8 cellular contexts compared by ENCODE assay signal in the genomic region with DNA sequence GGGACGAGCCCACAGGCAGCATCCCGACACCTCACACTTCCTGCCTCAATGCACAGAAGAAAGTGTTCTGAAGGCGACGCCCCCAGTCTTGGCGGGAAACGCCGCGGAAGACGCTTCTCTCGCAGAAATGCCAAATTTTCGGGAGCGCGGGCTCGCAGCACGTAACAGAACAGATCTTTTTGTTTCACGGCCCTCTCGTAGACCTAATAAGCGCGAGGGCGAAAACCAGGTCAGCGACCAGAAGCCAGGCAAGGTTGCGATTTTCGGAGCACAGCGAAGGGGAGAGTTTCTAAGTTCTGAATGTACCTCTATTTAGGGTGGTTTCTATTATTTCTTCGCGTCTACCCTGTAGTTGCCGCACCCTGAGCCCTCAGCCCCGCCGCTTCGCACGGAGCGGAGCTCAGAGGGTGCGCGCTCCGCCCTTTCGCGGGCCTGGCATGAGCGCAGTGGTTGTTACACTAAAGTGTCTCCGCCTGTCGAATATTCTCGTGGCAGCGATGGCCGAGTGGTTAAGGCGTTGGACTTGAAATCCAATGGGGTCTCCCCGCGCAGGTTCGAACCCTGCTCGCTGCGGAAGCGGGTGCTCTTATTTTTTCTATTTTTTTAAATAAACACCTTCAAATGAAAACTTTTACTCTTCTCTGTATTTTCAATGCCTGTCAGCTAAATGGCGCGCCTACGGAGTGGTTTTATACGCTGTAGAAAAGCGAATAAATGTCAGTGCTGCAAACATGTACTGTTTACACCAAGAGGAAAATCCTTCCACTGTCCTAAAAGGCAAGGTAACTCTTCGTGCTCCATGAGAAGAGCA.
DNase-seq lines count a peak whose midpoint lies in the region; ATAC-seq and TF ChIP-seq lines count a peak whose summit lies in the region.

No MANE protein-coding gene starts in this region.

- peak; percentile 91 for DNase-seq in DMS153 (lab: John Stamatoyannopoulos, UW)
- DNase-seq in KG1 (lab: John Stamatoyannopoulos, UW): peak; percentile 98
- peak; percentile 95 for DNase-seq in activated T-cell treated with anti-CD3 and anti-CD28 coated beads, Interleukin-2, amount 50 U/mL, for 72 hours
- DNase-seq in esophagus squamous epithelium (lab: John Stamatoyannopoulos, UW): peak; percentile 48
- DNase-seq in stimulated activated CD8-positive, alpha-beta memory T cell treated with anti-CD3 and anti-CD28 coated beads, Interleukin-7, amount 100 ng/mL, for 24 hours (ENCODE audit: low read depth): peak; percentile 97

- peak overlapping the region; percentile 100 for H3K27ac Mint-ChIP-seq in activated T-cell treated with anti-CD3 and anti-CD28 coated beads, Interleukin-2, amount 50 U/mL, for 72 hours

- no peaks in the 10 kb centered on the region for H3K27me3 ChIP-seq in esophagus squamous epithelium
- no peaks in the 10 kb centered on the region for H3K27me3 ChIP-seq in muscle layer of duodenum (ENCODE audit: low read depth, low read length)

- TF ChIP-seq CTCF in esophagus squamous epithelium (IDR thresholded peaks at IDR 0.05): no peak

- H3K4me3 ChIP-seq in esophagus squamous epithelium (peak overlapping the region; percentile 51 to 79 (median 76)), muscle layer of duodenum (ENCODE audit: low read depth in 1 of 2, low read length in 2 of 2) (peak overlapping the region; percentile 70 to 83)

- H3K4me3 Mint-ChIP-seq in activated T-cell treated with anti-CD3 and anti-CD28 coated beads, Interleukin-2, amount 50 U/mL, for 72 hours: peak overlapping the region; percentile 88 to 95

- H3K27me3 Mint-ChIP-seq in activated T-cell treated with anti-CD3 and anti-CD28 coated beads, Interleukin-2, amount 50 U/mL, for 72 hours (ENCODE audit: low read depth): no peaks in the 10 kb centered on the region

- 0 to 1% methylated on average over 39 to 45 of the region's 56 CpGs for WGBS in esophagus squamous epithelium, 2 donors

- H3K9me3 ChIP-seq in esophagus squamous epithelium: no peaks in the 10 kb centered on the region
- H3K9me3 ChIP-seq in muscle layer of duodenum (ENCODE audit: control insufficient read depth in 1 of 2, low read length in 2 of 2): no peaks in the 10 kb centered on the region

- H3K4me1 ChIP-seq in esophagus squamous epithelium (peaks cover 0 to 19% (median 0%) of the 10 kb centered on the region in 3 donors), muscle layer of duodenum (ENCODE audit: control insufficient read depth in 1 of 2, insufficient read depth in 2 of 2, low read length in 2 of 2) (peaks cover 0 to 6% of the 10 kb centered on the region in 2 donors)

- H3K27ac ChIP-seq in esophagus squamous epithelium (peak overlapping the region; percentile 83 to 97 (median 96)), muscle layer of duodenum (ENCODE audit: low read length) (peak overlapping the region; percentile 95)

- H3K4me1 Mint-ChIP-seq in activated T-cell treated with anti-CD3 and anti-CD28 coated beads, Interleukin-2, amount 50 U/mL, for 72 hours (ENCODE audit: low read depth): peaks cover 29% of the 10 kb centered on the region

- H3K36me3 Mint-ChIP-seq in activated T-cell treated with anti-CD3 and anti-CD28 coated beads, Interleukin-2, amount 50 U/mL, for 72 hours (ENCODE audit: insufficient read depth in 2 of 2): peaks cover 0 to 1% of the 10 kb centered on the region in 2 donors

- intact Hi-C loops in esophagus squamous epithelium (cut with DNase I): no loop called here

- no peak for TF ChIP-seq POLR2A in esophagus squamous epithelium (IDR thresholded peaks at IDR 0.05)

- H3K36me3 ChIP-seq in esophagus squamous epithelium (no peaks in the 10 kb centered on the region), muscle layer of duodenum (ENCODE audit: control insufficient read depth in 1 of 2, insufficient read depth in 2 of 2, low read length in 2 of 2) (no peaks in the 10 kb centered on the region)

- no peaks in the 10 kb centered on the region for H3K9me3 Mint-ChIP-seq in activated T-cell treated with anti-CD3 and anti-CD28 coated beads, Interleukin-2, amount 50 U/mL, for 72 hours

- ATAC-seq in GM21737 (IDR thresholded peaks at IDR 0.05; ENCODE audit: unreplicated experiment): peak; percentile 82
- ATAC-seq in activated T-cell treated with anti-CD3 and anti-CD28 coated beads, Interleukin-2, amount 50 U/mL, for 72 hours (replicated peaks in 1 of 2): peak; percentile 86

TF ChIP-seq in PFSK-1, 5 proteins besides CTCF, POLR2A, EP300 and RAD21:
- TF ChIP-seq SIN3A (IDR thresholded peaks at IDR 0.05; ENCODE audit: borderline replicate concordance, insufficient read depth, low read length) (0 out of 2 replicates have a peak, but pooled peaks have one; percentile 48), REST (IDR thresholded peaks at IDR 0.05; ENCODE audit: insufficient read depth in 1 of 2, low read depth in 2 of 2, low read length in 2 of 2) (no peak; a peak in 1 of 4 replicates), POLR2AphosphoS5 (IDR thresholded peaks at IDR 0.05; ENCODE audit: low read depth, low read length) (no peak), TAF1 (IDR thresholded peaks at IDR 0.05; ENCODE audit: borderline replicate concordance, insufficient read depth, low read length) (no peak), FOXP2 (optimal IDR thresholded peaks at IDR 0.05; ENCODE audit: borderline replicate concordance, extremely low read depth, extremely low read length, insufficient read depth) (no peak)

Comparison
In these comparisons a context has a peak if more than half of its experiments do, and no peak if none do; other contexts are left out.
1. Peak in every context shown above with its lines: DNase-seq, ATAC-seq, H3K4me3 ChIP-seq and H3K27ac ChIP-seq.
2. DNase-seq: peak in every context shown above with its lines; median percentile 98 in KG1; 97 in stimulated activated CD8-positive, alpha-beta memory T cell treated with anti-CD3 and anti-CD28 coated beads, Interleukin-7, amount 100 ng/mL, for 24 hours; 95 in activated T-cell treated with anti-CD3 and anti-CD28 coated beads, Interleukin-2, amount 50 U/mL, for 72 hours; 91 in DMS153; 48 in esophagus squamous epithelium.